25 cellular contexts compared by ENCODE assay signal in genomic region chr7:67309764-67310548, GRCh38.
DNase-seq lines count a peak whose midpoint lies in the region; ATAC-seq, FAIRE-seq and TF ChIP-seq lines count a peak whose summit lies in the region.
"Had no signal": no experiment of that assay in that cellular context is flagged by ENCODE, and none has a peak within 500 bp of the region (broad histone marks: within the 10 kb centered on the region; RNA-seq: fewer than 3 reads in every experiment).

No MANE protein-coding gene starts in this region.

- TF ChIP-seq EP300 in A549 (IDR thresholded peaks at IDR 0.05), result no peak

- CTCF ChIA-PET in A549 (lab: Yijun Ruan, JAX), result interaction anchor here (1.0 kb wide), 1 partner anchor 8 kb away, joined by 3 read pairs; no protein-coding TSS in a partner anchor

- H3K4me2 ChIP-seq in A549, result no peak overlapping the region
- no peak overlapping the region for H3K4me2 ChIP-seq in Loucy (ENCODE audit: low read depth, low read length, poor library complexity, severe bottlenecking)
- H3K4me2 ChIP-seq: GM23338, SK-N-SH had no signal

- H3K79me2 ChIP-seq in Loucy (ENCODE audit: insufficient read depth, low read length), result peaks cover 18% of the 10 kb centered on the region; the same call in 1 of the 2 replicates

- no peak for TF ChIP-seq RAD21 in A549 (conservative IDR thresholded peaks at IDR 0.05 in 1 of 2, IDR thresholded peaks at IDR 0.05 in 1 of 2)

- TF ChIP-seq CTCF in A549 (IDR thresholded peaks at IDR 0.05) (no peak), Loucy (conservative IDR thresholded peaks at IDR 0.05; ENCODE audit: low read length) (0 out of 2 replicates have a peak, but pooled peaks have one; percentile 9), nephron progenitor cell (IDR thresholded peaks at IDR 0.05) (no peak)

- no peak for DNase-seq in A549 (ENCODE audit: low read depth in 1 of 2, low spot score in 1 of 2)
- no peak for DNase-seq in central memory CD8-positive, alpha-beta T cell (ENCODE audit: low spot score in 2 of 2)
- DNase-seq in iris pigment epithelial cell (ENCODE audit: low read depth), result peak; percentile 15
- no peak for DNase-seq in effector CD8-positive, alpha-beta T cell (lab: John Stamatoyannopoulos, UW)
- no peak for DNase-seq in A172 (ENCODE audit: low spot score)
- DNase-seq in nephron progenitor cell, result no peak
- DNase-seq in stimulated activated naive CD8-positive, alpha-beta T cell treated with anti-CD3 and anti-CD28 coated beads, Interleukin-15, Interleukin-2, amounts not matched to agents 100 U/mL and 50 U/mL, for 24 hours, result no peak
- DNase-seq: ACHN; C1 segment of cervical spinal cord; DMS 273 treated with DMSO at 0.1 percent for 48 hours; GDM1; NCI-H1092 treated with DMSO at 0.1 percent for 48 hours; NCI-H2081; NCI-H446 treated with DMSO at 0.1 percent for 48 hours; NCI-H69; NK-92 treated with Interleukin-12 subunit alpha and Interleukin-12 subunit beta, amount 100 ng/mL, for 24 hours; RPMI8226; SHP77 treated with DMSO at 0.1 percent for 48 hours; SK-N-SH had no signal

- POLR2A ChIA-PET in A549 (lab: Yijun Ruan, JAX), result no interaction called here

- TF ChIP-seq POLR2A in A549 (IDR thresholded peaks at IDR 0.05; ENCODE audit: low read length), result no peak

- FAIRE-seq in A549 (lab: Jason Lieb, UNC), result no peak
- FAIRE-seq: GM19239, HTR-8/SVneo had no signal

- no peaks in the 10 kb centered on the region for H3K27me3 ChIP-seq in Loucy (ENCODE audit: insufficient read depth, low read length, poor library complexity, severe bottlenecking)

- H4K20me1 ChIP-seq in Loucy (ENCODE audit: insufficient read depth, low read length, poor library complexity, severe bottlenecking), result peaks cover 11% of the 10 kb centered on the region

- no peaks in the 10 kb centered on the region for H3K9me3 ChIP-seq in A549
- H3K9me3 ChIP-seq in Loucy (ENCODE audit: insufficient read depth, low read depth, low read length), result no peaks in the 10 kb centered on the region
- H3K9me3 ChIP-seq: SK-N-SH had no signal

- H3K4me3 ChIP-seq in A549 (no peak overlapping the region), Loucy (ENCODE audit: low read length, poor library complexity, severe bottlenecking) (no peak overlapping the region)
- H3K4me3 ChIP-seq: GM23338 had no signal

- H3K27ac ChIP-seq in A549, result no peak overlapping the region

- 95% methylated on average over 4 of the region's 4 CpGs for WGBS in A549 (ENCODE audit: missing lambda C conversion rate)

- no peak overlapping the region for H3K9ac ChIP-seq in Loucy (ENCODE audit: low read depth, low read length, poor library complexity, severe bottlenecking)
- H3K9ac ChIP-seq: SK-N-SH had no signal

- H2AFZ ChIP-seq in Loucy (ENCODE audit: low read length), result no peak overlapping the region
- H2AFZ ChIP-seq: GM23338 had no signal

- peak overlapping the region; percentile 81 for H3K27ac Mint-ChIP-seq in central memory CD8-positive, alpha-beta T cell (ENCODE audit: low read depth)
- no peak overlapping the region for H3K27ac Mint-ChIP-seq in nephron progenitor cell
- H3K27ac Mint-ChIP-seq: GM23338, IgD-negative memory B cell had no signal

- ATAC-seq in A549, result no peak
- no peak for ATAC-seq in central memory CD8-positive, alpha-beta T cell (replicated peaks; ENCODE audit: extremely low read depth, poor library complexity, severe bottlenecking)
- ATAC-seq in stimulated activated naive CD8-positive, alpha-beta T cell treated with anti-CD3 and anti-CD28 coated beads, Interleukin-15, Interleukin-2, amounts not matched to agents 100 U/mL and 50 U/mL, for 24 hours, result no peak
- ATAC-seq: GM23338, HCT116 had no signal

- H3F3A ChIP-seq in Loucy (ENCODE audit: low read depth), result no peaks in the 10 kb centered on the region

- peaks cover 78% of the 10 kb centered on the region for H3K36me3 Mint-ChIP-seq in central memory CD8-positive, alpha-beta T cell (ENCODE audit: insufficient read depth)
- H3K36me3 Mint-ChIP-seq in nephron progenitor cell (ENCODE audit: low read depth), result peaks cover 75% of the 10 kb centered on the region

- H3K4me1 ChIP-seq in A549 (0 out of 3 replicates have a peak, but pooled peaks cover 8% of the 10 kb centered on the region), Loucy (ENCODE audit: insufficient read depth, low read length, poor library complexity, severe bottlenecking) (peaks cover 7% of the 10 kb centered on the region)

- peaks cover 50% of the 10 kb centered on the region for H3K36me3 ChIP-seq in Loucy (ENCODE audit: insufficient read depth, low read length)

- no peak overlapping the region for H3K4me3 Mint-ChIP-seq in central memory CD8-positive, alpha-beta T cell
- no peak overlapping the region for H3K4me3 Mint-ChIP-seq in nephron progenitor cell
- H3K4me3 Mint-ChIP-seq: GM23338 had no signal

- peaks cover 35% of the 10 kb centered on the region for H3K4me1 Mint-ChIP-seq in central memory CD8-positive, alpha-beta T cell
- H3K4me1 Mint-ChIP-seq in nephron progenitor cell, result peaks cover 8% of the 10 kb centered on the region
- H3K4me1 Mint-ChIP-seq: GM23338 had no signal

- no peaks in the 10 kb centered on the region for H3K27me3 Mint-ChIP-seq in central memory CD8-positive, alpha-beta T cell
- H3K27me3 Mint-ChIP-seq in nephron progenitor cell (ENCODE audit: low read depth, poor library complexity), result no peaks in the 10 kb centered on the region
- H3K27me3 Mint-ChIP-seq: IgD-negative memory B cell had no signal

- H3K9me2 ChIP-seq in Loucy (replicated peaks; ENCODE audit: low read depth, low read length), result no peaks in the 10 kb centered on the region
- H3K9me2 ChIP-seq: SK-N-SH had no signal

- H3K9me3 Mint-ChIP-seq in central memory CD8-positive, alpha-beta T cell, result no peaks in the 10 kb centered on the region
- H3K9me3 Mint-ChIP-seq in nephron progenitor cell, result no peaks in the 10 kb centered on the region
- H3K9me3 Mint-ChIP-seq: GM23338, IgD-negative memory B cell had no signal

TF ChIP-seq in A549, 52 proteins besides CTCF, POLR2A, EP300 and RAD21:
- no peak for TF ChIP-seq POLR2AphosphoS2 (conservative IDR thresholded peaks at IDR 0.05; ENCODE audit: low read length)
- no peak for TF ChIP-seq HEYL (CRISPR knock-in tag; IDR thresholded peaks at IDR 0.05)
- no peak for TF ChIP-seq KDM1A (IDR thresholded peaks at IDR 0.05; ENCODE audit: low read depth)
- TF ChIP-seq MAFK (IDR thresholded peaks at IDR 0.05; ENCODE audit: partially characterized antibody), result peak; percentile 34
- TF ChIP-seq ELK1 (IDR thresholded peaks at IDR 0.05; ENCODE audit: low read depth, low read length), result no peak
